Comparison of ENCODE assay signal across 10 cellular contexts in genomic region chr10:36880898-36881297, GRCh38.
DNase-seq lines count a peak whose midpoint lies in the region; ATAC-seq and TF ChIP-seq lines count a peak whose summit lies in the region.
"Had no signal": no experiment of that assay in that cellular context is flagged by ENCODE, and none has a peak within 500 bp of the region (broad histone marks: within the 10 kb centered on the region; RNA-seq: fewer than 3 reads in every experiment).

No MANE protein-coding gene starts in this region.

- no peaks in the 10 kb centered on the region for H3K9me3 ChIP-seq in DND-41 (ENCODE audit: insufficient read depth, low read length, severe bottlenecking)

- DNase-seq in DND-41 (no peak), astrocyte of the hippocampus (ENCODE audit: low read depth, low spot score) (peak; percentile 41), medulla oblongata (ENCODE audit: extremely low spot score) (peak; percentile 22), occipital lobe (lab: John Stamatoyannopoulos, UW) (no peak)
- DNase-seq: activated CD4-positive, alpha-beta T cell treated with anti-CD3 and anti-CD28 coated beads, Interleukin-2, amount 10 ng/mL, durations not matched to agents 24 days and 14 days had no signal

- no peak overlapping the region for H3K4me3 ChIP-seq in DND-41 (ENCODE audit: low read depth in 1 of 2, low read length in 2 of 2)

- H3K79me2 ChIP-seq in DND-41 (ENCODE audit: insufficient read depth, low read length): no peaks in the 10 kb centered on the region
- H3K79me2 ChIP-seq: parathyroid adenoma had no signal

- H3K27ac ChIP-seq in DND-41 (ENCODE audit: low read length): no peak overlapping the region
- H3K27ac ChIP-seq: parathyroid adenoma had no signal

- no peaks in the 10 kb centered on the region for H4K20me1 ChIP-seq in DND-41 (ENCODE audit: insufficient read depth, low read length)

- peak; percentile 59 for TF ChIP-seq CTCF in DND-41 (IDR thresholded peaks at IDR 0.05; ENCODE audit: borderline replicate concordance, extremely low read depth, low read length, poor library complexity, severe bottlenecking)

- H3K27me3 ChIP-seq in DND-41 (ENCODE audit: insufficient read depth, low read length, poor library complexity): peaks cover 7% of the 10 kb centered on the region

- H3K9ac ChIP-seq in DND-41 (ENCODE audit: low read depth, low read length): no peak overlapping the region
- H3K9ac ChIP-seq: parathyroid adenoma had no signal

- no peaks in the 10 kb centered on the region for H3K36me3 ChIP-seq in DND-41 (ENCODE audit: insufficient read depth, low read length)

- no peak overlapping the region for H2AFZ ChIP-seq in DND-41 (ENCODE audit: low read depth, low read length)
- H2AFZ ChIP-seq: parathyroid adenoma had no signal

- no peak overlapping the region for H3K4me2 ChIP-seq in DND-41 (ENCODE audit: insufficient read depth, low read length)

- ATAC-seq in DND-41 (ENCODE audit: insufficient read depth, low read depth) (no peak), HG03354 (IDR thresholded peaks at IDR 0.05; ENCODE audit: poor library complexity, severe bottlenecking, unreplicated experiment) (peak; percentile 74), GM18511 (IDR thresholded peaks at IDR 0.05; ENCODE audit: unreplicated experiment) (no peak), GM18517 (IDR thresholded peaks at IDR 0.05; ENCODE audit: unreplicated experiment) (no peak), HG03280 (IDR thresholded peaks at IDR 0.05; ENCODE audit: unreplicated experiment) (no peak)

- H3K4me1 ChIP-seq in DND-41 (ENCODE audit: insufficient read depth, low read length): no peaks in the 10 kb centered on the region
- H3K4me1 ChIP-seq: parathyroid adenoma had no signal

Comparison
In these comparisons a context has a peak if more than half of its experiments do, and no peak if none do; other contexts are left out.
1. DNase-seq: peak in astrocyte of the hippocampus (single experiment) and medulla oblongata (single experiment); none in DND-41 (single experiment) and occipital lobe (single experiment).